In the genomic region with DNA sequence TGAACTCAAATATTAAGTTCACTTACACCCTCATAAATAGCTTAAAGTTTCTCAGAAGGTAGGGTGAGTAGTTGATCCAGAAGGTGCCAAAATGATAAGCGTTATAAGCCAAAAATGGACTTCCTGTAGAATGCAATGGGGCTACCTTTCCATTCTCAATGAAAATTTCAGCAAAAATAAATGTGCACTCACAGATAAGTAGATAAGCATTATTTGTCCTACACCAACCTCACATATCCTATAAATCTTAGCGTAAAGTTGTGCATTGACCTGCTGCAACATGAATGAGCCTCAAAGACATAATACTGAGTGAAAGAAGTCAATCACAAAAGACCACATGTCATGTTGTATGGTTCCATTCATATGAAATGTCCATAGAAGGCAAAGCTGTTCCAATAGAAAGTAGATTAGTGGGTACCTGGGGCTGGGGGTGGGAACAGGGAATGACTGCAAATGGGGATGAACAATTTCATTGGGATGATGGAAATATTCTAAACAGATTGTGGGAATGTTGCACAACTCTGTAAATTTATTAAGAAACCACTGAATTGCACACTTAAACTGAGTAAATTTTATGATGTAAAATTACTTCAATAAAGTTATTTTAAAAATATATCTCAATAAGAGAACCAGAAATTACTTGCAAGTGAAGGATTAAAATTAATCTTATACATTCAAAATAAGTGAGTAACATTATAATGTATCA, we compare ENCODE assay signal across 8 cellular contexts.
"Had no signal": no experiment of that assay in that cellular context is flagged by ENCODE, and none has a peak within 500 bp of the region (broad histone marks: within the 10 kb centered on the region; RNA-seq: fewer than 3 reads in every experiment).

No MANE protein-coding gene starts in this region.

- H3K4me1 Mint-ChIP-seq: IgD-negative memory B cell had no signal

- H3K36me3 ChIP-seq: HAP-1 had no signal

- H3K9ac ChIP-seq: GM23248 had no signal

- DNase-seq: GM23248, GOT3, H7, HFFc6 had no signal

- H3K27ac ChIP-seq: GM23248, HL-60 had no signal

- H3K9me3 ChIP-seq: HAP-1 had no signal

- H3K4me1 ChIP-seq: HAP-1 had no signal

- H3K4me3 ChIP-seq: GM23248, HAP-1 had no signal

- H3K27ac Mint-ChIP-seq: HFFc6, IgD-negative memory B cell had no signal

- H3K36me3 Mint-ChIP-seq: IgD-negative memory B cell had no signal

- ATAC-seq: HCT116 had no signal

- H3K4me3 Mint-ChIP-seq: HFFc6, IgD-negative memory B cell had no signal

- H2AFZ ChIP-seq: GM23248 had no signal

- H3K9me3 Mint-ChIP-seq: HFFc6 had no signal
